8 cellular contexts compared by ENCODE assay signal in the genomic region with DNA sequence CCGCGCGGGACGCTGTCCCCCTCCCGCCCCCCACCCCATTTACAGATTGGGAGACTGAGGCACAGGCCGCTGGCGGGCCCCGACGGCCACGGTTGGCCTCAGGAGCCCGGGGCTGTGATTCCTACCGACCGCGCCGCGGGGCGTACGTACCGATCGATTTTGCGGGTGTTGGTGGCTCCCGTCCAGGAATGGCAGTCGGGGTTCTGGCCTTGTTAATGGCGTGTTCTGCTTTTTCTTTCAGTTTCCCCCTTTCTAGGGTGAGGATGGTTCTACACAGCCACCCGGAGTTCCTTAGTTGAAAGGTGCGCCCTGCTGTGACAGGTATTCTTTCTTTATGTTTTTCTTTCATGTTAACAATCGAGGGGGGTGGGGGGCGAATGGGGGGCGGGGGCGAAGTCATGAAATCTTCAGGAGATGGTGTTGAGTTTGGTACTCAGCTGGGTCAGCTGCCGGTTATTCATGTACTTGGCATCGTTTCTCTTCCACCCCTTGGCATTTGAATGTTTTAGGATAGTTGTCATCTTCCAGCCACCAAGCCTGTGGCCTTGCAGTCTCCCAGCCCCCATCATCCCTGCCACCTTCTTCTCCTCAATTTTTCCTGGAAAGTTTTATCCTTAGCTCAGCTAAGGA. TPM values are rescaled to one million over a fixed set of nuclear protein-coding genes. Genes with fewer than 3 reads are reported as not detected.
A peak's percentile ranks its signal among the peaks of the same experiment; 100 is the strongest.
DNase-seq lines count a peak whose midpoint lies in the region; ATAC-seq and TF ChIP-seq lines count a peak whose summit lies in the region.

No MANE protein-coding gene starts in this region.

- peak; percentile 7 for DNase-seq in NCI-H1105 treated with DMSO at 0.1 percent for 48 hours (lab: John Stamatoyannopoulos, UW)
- no peak for DNase-seq in NCI-H1105 (lab: John Stamatoyannopoulos, UW)
- no peak for DNase-seq in NT2/D1 (ENCODE audit: low read depth, low spot score)
- DNase-seq in activated naive CD4-positive, alpha-beta T cell treated with Interleukin-2 at 50 U/mL for 16 hours: peak; percentile 54
- DNase-seq in glomerular visceral epithelial cell (ENCODE audit: extremely low spot score): peak; percentile 12
- peak; percentile 25 to 68 (median 62) for DNase-seq in ovary

- peak overlapping the region; percentile 65 to 73 for H3K27ac ChIP-seq in ovary

- H3K4me1 ChIP-seq in NT2/D1 (ENCODE audit: insufficient read depth, insufficient read length) (no peaks in the 10 kb centered on the region), ovary (ENCODE audit: insufficient read depth) (no peaks in the 10 kb centered on the region)

- peak overlapping the region; percentile 62 for H3K4me3 ChIP-seq in NT2/D1 (ENCODE audit: insufficient read length, low read depth)
- peak overlapping the region; percentile 99 for H3K4me3 ChIP-seq in ovary

- no peak for TF ChIP-seq CTCF in ovary (IDR thresholded peaks at IDR 0.05)

- no peak for TF ChIP-seq EP300 in ovary (IDR thresholded peaks at IDR 0.05)

- intact Hi-C loops in ovary (cut with DNase I): no loop called here

- 0% methylated on average over 28 to 32 of the region's 32 CpGs for WGBS in ovary, 3 donors

- H3K9me3 ChIP-seq in NT2/D1 (ENCODE audit: insufficient read depth, low read length) (no peaks in the 10 kb centered on the region), ovary (no peaks in the 10 kb centered on the region)

- no peak for TF ChIP-seq POLR2A in ovary (IDR thresholded peaks at IDR 0.05)

- peak overlapping the region; percentile 66 for H3K9ac ChIP-seq in NT2/D1 (ENCODE audit: insufficient read length, low read depth)

- H3K36me3 ChIP-seq in NT2/D1 (ENCODE audit: insufficient read depth, insufficient read length, low read length) (no peaks in the 10 kb centered on the region), ovary (no peaks in the 10 kb centered on the region)

- H3K27me3 ChIP-seq in NT2/D1 (ENCODE audit: insufficient read depth, insufficient read length) (peaks cover 12% of the 10 kb centered on the region), ovary (no peaks in the 10 kb centered on the region)

- no peak for ATAC-seq in GM21423 (IDR thresholded peaks at IDR 0.05; ENCODE audit: unreplicated experiment)
- ATAC-seq in HG02571 (IDR thresholded peaks at IDR 0.05; ENCODE audit: unreplicated experiment): no peak

RNA-seq across cellular contexts. Expression of a gene that starts 0.8 kb away (rescaled TPM):
- 10 to 100 TPM; 26.7 to 39.3 (median 38.6) TPM for total RNA-seq in ovary
- polyA plus RNA-seq in ovary: 10 to 100 TPM; 11.2 to 57.6 TPM

RNA-seq across cellular contexts. Expression of a gene that starts 49.2 kb away (rescaled TPM):
- total RNA-seq in ovary: 1 to 10 TPM in 6 of 7 donors, under 1 TPM in 1; 0.88 to 1.5 (median 1.1) TPM
- 1 to 10 TPM in 1 of 2 donors, under 1 TPM in 1; 0.53 to 1.4 TPM for polyA plus RNA-seq in ovary

Comparison
In these comparisons a context has a peak if more than half of its experiments do, and no peak if none do; other contexts are left out.
1. DNase-seq: peak in NCI-H1105 treated with DMSO at 0.1 percent for 48 hours (single experiment), activated naive CD4-positive, alpha-beta T cell treated with Interleukin-2 at 50 U/mL for 16 hours (single experiment), glomerular visceral epithelial cell (single experiment) and ovary (5 of 5); none in NCI-H1105 (single experiment) and NT2/D1 (single experiment).